ENCODE assay signal across 26 cellular contexts in the genomic region with DNA sequence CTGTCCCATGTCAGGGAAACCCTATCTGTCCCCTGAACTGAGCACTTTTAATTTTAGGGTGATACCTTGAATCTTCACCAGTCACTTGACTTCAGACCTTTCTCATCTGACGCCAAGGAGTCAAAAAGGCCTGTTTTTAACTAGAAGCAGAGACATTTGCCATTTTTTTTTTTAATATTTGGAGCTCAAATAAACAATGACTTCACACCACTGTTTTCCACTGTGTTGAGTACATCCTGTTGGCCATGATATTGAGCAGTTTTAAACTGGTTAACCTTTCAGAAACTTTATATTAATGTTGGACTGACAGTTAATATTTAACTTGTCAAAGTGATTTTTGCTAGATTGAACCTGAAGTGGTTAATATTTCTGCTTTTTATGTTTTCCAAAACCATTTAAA. TPM values are rescaled to one million over a fixed set of nuclear protein-coding genes. Genes with fewer than 3 reads are reported as not detected.
DNase-seq lines count a peak whose midpoint lies in the region; ATAC-seq, FAIRE-seq and TF ChIP-seq lines count a peak whose summit lies in the region.
"Had no signal": no experiment of that assay in that cellular context is flagged by ENCODE, and none has a peak within 500 bp of the region (broad histone marks: within the 10 kb centered on the region; RNA-seq: fewer than 3 reads in every experiment).

No MANE protein-coding gene starts in this region.

- no peaks in the 10 kb centered on the region for H3K9me3 ChIP-seq in gastrocnemius medialis
- H3K9me3 ChIP-seq: mucosa of descending colon, prostate gland had no signal

- TF ChIP-seq CTCF in HFFc6 (IDR thresholded peaks at IDR 0.05): no peak
- no peak for TF ChIP-seq CTCF in gastrocnemius medialis (IDR thresholded peaks at IDR 0.05 in 4 of 5, conservative IDR thresholded peaks at IDR 0.05 in 1 of 5)

- peak overlapping the region; percentile 89 to 99 (median 96) for H3K27ac ChIP-seq in gastrocnemius medialis
- H3K27ac ChIP-seq: C4-2B, epithelial cell of prostate, prostate gland had no signal

- DNase-seq in HFFc6 (no peak), dermis blood vessel endothelial cell (peak; percentile 26), lung microvascular endothelial cell (ENCODE audit: low read depth in 2 of 2) (peak; percentile 41 to 55), gastrocnemius medialis (no peak), urothelium cell line (ENCODE audit: low spot score) (no peak), RKO (ENCODE audit: low spot score) (no peak), amygdala (lab: John Stamatoyannopoulos, UW) (no peak)
- DNase-seq: activated CD4-positive, alpha-beta T cell treated with anti-CD3 and anti-CD28 coated beads, Interleukin-2, amount 10 ng/mL, durations not matched to agents 7 days and 5 days; activated naive CD4-positive, alpha-beta T cell treated with anti-CD3 and anti-CD28 coated beads for 36 hours; central memory CD4-positive, alpha-beta T cell; foreskin fibroblast; H7; Kasumi-1; left ventricle myocardium superior; mucosa of descending colon; NCI-H187; NCI-H69; stimulated activated CD4-positive, alpha-beta T cell treated with anti-CD3 and anti-CD28 coated beads, Interleukin-2, amount 100 ng/mL, for 24 hours had no signal

- H3K4me3 ChIP-seq in gastrocnemius medialis: no peak overlapping the region
- H3K4me3 ChIP-seq: mucosa of descending colon, prostate gland had no signal

- peak overlapping the region; percentile 50 for H3K27ac Mint-ChIP-seq in HFFc6
- H3K27ac Mint-ChIP-seq: activated CD4-positive, alpha-beta T cell treated with anti-CD3 and anti-CD28 coated beads, Interleukin-2, amount 10 ng/mL, durations not matched to agents 7 days and 5 days; activated naive CD4-positive, alpha-beta T cell treated with anti-CD3 and anti-CD28 coated beads for 36 hours; T-helper 1 cell treated with Interleukin-12 subunit alpha and Interleukin-12 subunit beta and Interleukin-4 antibody, amounts not matched to agents 30 μg/mL and 1 μg/mL, for 36 hours had no signal

- H3K4me3 Mint-ChIP-seq in HFFc6: no peak overlapping the region
- H3K4me3 Mint-ChIP-seq: activated CD4-positive, alpha-beta T cell treated with anti-CD3 and anti-CD28 coated beads, Interleukin-2, amount 10 ng/mL, durations not matched to agents 7 days and 5 days; activated naive CD4-positive, alpha-beta T cell treated with anti-CD3 and anti-CD28 coated beads for 36 hours; T-helper 1 cell treated with Interleukin-12 subunit alpha and Interleukin-12 subunit beta and Interleukin-4 antibody, amounts not matched to agents 30 μg/mL and 1 μg/mL, for 36 hours had no signal

- H3K36me3 Mint-ChIP-seq in HFFc6 (ENCODE audit: low read depth): peaks cover 9% of the 10 kb centered on the region

- no peak for TF ChIP-seq POLR2A in gastrocnemius medialis (IDR thresholded peaks at IDR 0.05)

- H3K4me1 Mint-ChIP-seq in HFFc6 (ENCODE audit: low read depth): peaks cover 43% of the 10 kb centered on the region

- no peaks in the 10 kb centered on the region for H3K9me3 Mint-ChIP-seq in HFFc6
- H3K9me3 Mint-ChIP-seq: activated CD4-positive, alpha-beta T cell treated with anti-CD3 and anti-CD28 coated beads, Interleukin-2, amount 10 ng/mL, durations not matched to agents 7 days and 5 days; activated naive CD4-positive, alpha-beta T cell treated with anti-CD3 and anti-CD28 coated beads for 36 hours; T-helper 1 cell treated with Interleukin-12 subunit alpha and Interleukin-12 subunit beta and Interleukin-4 antibody, amounts not matched to agents 30 μg/mL and 1 μg/mL, for 36 hours had no signal

- peaks cover 3% of the 10 kb centered on the region for H3K27me3 Mint-ChIP-seq in HFFc6 (ENCODE audit: insufficient read depth)
- H3K27me3 Mint-ChIP-seq: activated CD4-positive, alpha-beta T cell treated with anti-CD3 and anti-CD28 coated beads, Interleukin-2, amount 10 ng/mL, durations not matched to agents 7 days and 5 days had no signal

- no peak for ATAC-seq in gastrocnemius medialis
- no peak for ATAC-seq in activated CD4-positive, CD25-positive, alpha-beta regulatory T cell treated with anti-CD3 and anti-CD28 coated beads, Interleukin-2, amount 50 U/mL, for 24 hours
- ATAC-seq: left ventricle myocardium superior, mucosa of descending colon had no signal

- FAIRE-seq in urothelium cell line (lab: Jason Lieb, UNC): no peak
- FAIRE-seq: D721Med, GM12891, small intestine had no signal

- no peaks in the 10 kb centered on the region for H3K36me3 ChIP-seq in gastrocnemius medialis
- H3K36me3 ChIP-seq: prostate gland had no signal

- no peaks in the 10 kb centered on the region for H3K27me3 ChIP-seq in gastrocnemius medialis

- in situ Hi-C loops in gastrocnemius medialis (cut with MboI; ENCODE audit: low sequenced_read_pairs in 4 of 4): no loop called here

- peaks cover 61 to 65% of the 10 kb centered on the region in 2 donors for H3K4me1 ChIP-seq in gastrocnemius medialis

- intact Hi-C loops in gastrocnemius medialis (cut with DNase I; ENCODE audit: low total_unique reads): no loop called here

RNA-seq across cellular contexts. Expression of a gene that starts 28.2 kb away (rescaled TPM):
- 100 to 1,000 TPM; 101 to 121 (median 106) TPM for total RNA-seq in HFFc6 (2021; fragmentation: NEBNext Ultra II Directional; extraction: Animal tissue kit (Norgen Biotek cat#: 25700))
- total RNA-seq in dermis blood vessel endothelial cell (44.1 and 76.9 TPM in 2 replicates), lung microvascular endothelial cell (23.1 and 26.2 TPM in 2 replicates), gastrocnemius medialis (100 to 1,000 TPM in 3 of 4 donors, 10 to 100 TPM in 1; 95.0 to 177 (median 109) TPM)

RNA-seq across cellular contexts. Expression of a gene that starts 56.0 kb away (rescaled TPM):
- total RNA-seq in HFFc6 (2021; fragmentation: NEBNext Ultra II Directional; extraction: Animal tissue kit (Norgen Biotek cat#: 25700)): under 1 TPM; 0.02 to 0.14 (median 0.06) TPM
- under 0.01 and 0.05 TPM in 2 replicates for total RNA-seq in dermis blood vessel endothelial cell
- under 0.01 TPM in 2 replicates for total RNA-seq in lung microvascular endothelial cell
- total RNA-seq in gastrocnemius medialis: under 1 TPM; 0.10 to 0.24 (median 0.21) TPM

Comparison
In these comparisons a context has a peak if more than half of its experiments do, and no peak if none do; other contexts are left out.
1. DNase-seq: peak in dermis blood vessel endothelial cell (single experiment) and lung microvascular endothelial cell (2 of 2); none in HFFc6 (single experiment), gastrocnemius medialis (0 of 2), urothelium cell line (single experiment), RKO (single experiment) and amygdala (0 of 56).